ENCODE assay signal across 28 cellular contexts in the genomic region with DNA sequence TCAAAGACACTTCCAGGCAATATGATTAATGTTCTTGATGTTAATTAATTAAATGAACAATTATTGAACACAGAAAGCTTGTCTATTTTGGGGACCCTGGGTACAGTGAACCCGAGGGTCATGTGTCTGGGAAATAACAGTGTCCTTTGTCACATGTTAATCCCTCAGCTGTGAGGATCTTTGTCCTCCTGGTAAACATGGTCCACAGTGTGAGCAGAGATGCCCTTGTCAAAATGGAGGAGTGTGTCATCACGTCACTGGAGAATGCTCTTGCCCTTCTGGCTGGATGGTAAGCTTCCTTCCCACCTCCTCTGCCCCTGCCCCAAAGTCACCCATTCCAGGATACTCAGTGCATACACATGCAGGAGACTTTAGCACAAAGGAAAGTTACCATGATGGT.
"Had no signal": no experiment of that assay in that cellular context is flagged by ENCODE, and none has a peak within 500 bp of the region (broad histone marks: within the 10 kb centered on the region; RNA-seq: fewer than 3 reads in every experiment).

No MANE protein-coding gene starts in this region.

- DNase-seq: activated CD4-positive, alpha-beta memory T cell treated with anti-CD3 and anti-CD28 coated beads, Interleukin-2, amount 10 ng/mL, durations not matched to agents 7 days and 5 days; activated CD4-positive, alpha-beta T cell treated with anti-CD3 and anti-CD28 coated beads for 1 hour; activated CD4-positive, alpha-beta T cell treated with anti-CD3 and anti-CD28 coated beads for 48 hours; activated CD4-positive, CD25-positive, alpha-beta regulatory T cell; activated CD8-positive, alpha-beta memory T cell treated with anti-CD3 and anti-CD28 coated beads for 24 hours; activated CD8-positive, alpha-beta memory T cell treated with anti-CD3 and anti-CD28 coated beads, Interleukin-2, amount 10 ng/mL, durations not matched to agents 7 days and 5 days; activated CD8-positive, alpha-beta memory T cell treated with anti-CD3 and anti-CD28 coated beads, Interleukin-2, amount 50 U/mL, for 48 hours; activated effector memory CD4-positive, alpha-beta T cell treated with Interleukin-2 at 50 U/mL for 16 hours; activated naive CD4-positive, alpha-beta T cell treated with anti-CD3 and anti-CD28 coated beads, Interleukin-2, amount 10 ng/mL, durations not matched to agents 7 days and 5 days; activated naive CD8-positive, alpha-beta T cell treated with anti-CD3 and anti-CD28 coated beads, Interleukin-2, amount 50 U/mL, for 24 hours; activated T-cell treated with anti-CD3 and anti-CD28 coated beads, Interleukin-2, amount 50 U/mL, for 48 hours; aorta; brain microvascular endothelial cell; NCI-H1092 treated with DMSO at 0.1 percent for 48 hours; NCI-H1417 treated with DMSO at 0.1 percent for 48 hours; NCI-H187 treated with DMSO at 0.1 percent for 48 hours; NCI-H2081; NCI-H226; NCI-H446 treated with DMSO at 0.1 percent for 48 hours; NCI-H524; NCI-H69; NCI-H82; SHP77; SJCRH30; T1000; WERI-Rb-1 had no signal

- H3K4me3 ChIP-seq: cardiac muscle cell, SJCRH30, SK-N-MC had no signal

- H3K36me3 ChIP-seq: brain microvascular endothelial cell, cardiac muscle cell, WERI-Rb-1 had no signal

- H3K27me3 ChIP-seq: brain microvascular endothelial cell, cardiac muscle cell, SJCRH30 had no signal
